Comparison of ENCODE assay signal across 9 cellular contexts in genomic region chr14:35229495-35230089, GRCh38.
DNase-seq lines count a peak whose midpoint lies in the region; ATAC-seq, FAIRE-seq and TF ChIP-seq lines count a peak whose summit lies in the region.
"Had no signal": no experiment of that assay in that cellular context is flagged by ENCODE, and none has a peak within 500 bp of the region (broad histone marks: within the 10 kb centered on the region; RNA-seq: fewer than 3 reads in every experiment).

No MANE protein-coding gene starts in this region.

- peak; percentile 16 for DNase-seq in COLO829 (ENCODE audit: low spot score)
- peak; percentile 11 for DNase-seq in HS-27A (ENCODE audit: low read depth)
- no peak for DNase-seq in RWPE2 (ENCODE audit: low spot score)
- no peak for DNase-seq in keratinocyte (ENCODE audit: low read depth, low spot score)
- no peak for DNase-seq in esophagus muscularis mucosa (ENCODE audit: extremely low spot score)
- no peak for DNase-seq in hepatic stellate cell (ENCODE audit: low spot score)

- H3K36me3 ChIP-seq in RWPE2 (ENCODE audit: low read depth) (0 out of 2 replicates have a peak, but pooled peaks cover 3% of the 10 kb centered on the region), keratinocyte (ENCODE audit: control insufficient read depth in 2 of 2, extremely low read depth in 1 of 2, insufficient read depth in 2 of 2, low read length in 2 of 2) (no peaks in the 10 kb centered on the region), esophagus muscularis mucosa (no peaks in the 10 kb centered on the region)

- peak; percentile 50; the same call in 1 of the 3 replicates for ATAC-seq in RWPE2 (ENCODE audit: low read depth)
- no peak for ATAC-seq in GM18502 (IDR thresholded peaks at IDR 0.05; ENCODE audit: poor library complexity, unreplicated experiment)
- ATAC-seq in HG02642 (IDR thresholded peaks at IDR 0.05; ENCODE audit: poor library complexity, unreplicated experiment): no peak

- no peak for FAIRE-seq in keratinocyte (lab: Jason Lieb, UNC)

- no peak for TF ChIP-seq POLR2A in esophagus muscularis mucosa (IDR thresholded peaks at IDR 0.05; ENCODE audit: low read depth)

- TF ChIP-seq EP300 in esophagus muscularis mucosa (IDR thresholded peaks at IDR 0.05): no peak

- peaks cover 4% of the 10 kb centered on the region for H3K4me1 ChIP-seq in RWPE2 (ENCODE audit: insufficient read depth, poor library complexity, severe bottlenecking)
- H3K4me1 ChIP-seq in keratinocyte (ENCODE audit: control insufficient read depth, extremely low read depth, insufficient read depth, low read length): peaks cover 3% of the 10 kb centered on the region
- H3K4me1 ChIP-seq in esophagus muscularis mucosa: peaks cover 0 to 15% (median 7%) of the 10 kb centered on the region in 4 donors
- H3K4me1 ChIP-seq: parathyroid adenoma had no signal

- dilution Hi-C loops in keratinocyte (cut with MboI; ENCODE audit: extremely low pct_ligation_motif_present, low sequenced_read_pairs): no loop called here

- no peak overlapping the region for H3K4me3 ChIP-seq in RWPE2 (ENCODE audit: severe bottlenecking)
- no peak overlapping the region for H3K4me3 ChIP-seq in keratinocyte (ENCODE audit: control insufficient read depth in 2 of 3, extremely low read depth in 1 of 3, insufficient read depth in 2 of 3, low read depth in 1 of 3, low read length in 3 of 3)
- H3K4me3 ChIP-seq in esophagus muscularis mucosa: no peak overlapping the region

- no peak overlapping the region for H3K27ac ChIP-seq in RWPE2 (ENCODE audit: poor library complexity, severe bottlenecking)
- H3K27ac ChIP-seq in keratinocyte (ENCODE audit: control insufficient read depth, insufficient read depth, low read length): no peak overlapping the region
- no peak overlapping the region for H3K27ac ChIP-seq in esophagus muscularis mucosa (replicated peaks in 1 of 4)
- H3K27ac ChIP-seq: parathyroid adenoma had no signal

- H3K9me3 ChIP-seq in RWPE2 (ENCODE audit: severe bottlenecking): no peaks in the 10 kb centered on the region
- H3K9me3 ChIP-seq in keratinocyte (ENCODE audit: control insufficient read depth, low read depth, low read length): no peaks in the 10 kb centered on the region
- no peaks in the 10 kb centered on the region for H3K9me3 ChIP-seq in esophagus muscularis mucosa

- H2AFZ ChIP-seq in keratinocyte (ENCODE audit: control insufficient read depth, low read length): no peak overlapping the region
- H2AFZ ChIP-seq: parathyroid adenoma had no signal

- no peaks in the 10 kb centered on the region for H3K79me2 ChIP-seq in keratinocyte (ENCODE audit: control insufficient read depth, insufficient read depth, low read length)

- intact Hi-C loops in esophagus muscularis mucosa (cut with DNase I): no loop called here

- peak; percentile 76 for TF ChIP-seq CTCF in RWPE2 (IDR thresholded peaks at IDR 0.05; ENCODE audit: poor library complexity, severe bottlenecking)
- TF ChIP-seq CTCF in keratinocyte (optimal IDR thresholded peaks at IDR 0.05 in 1 of 3, IDR thresholded peaks at IDR 0.05 in 1 of 3, conservative IDR thresholded peaks at IDR 0.05 in 1 of 3; ENCODE audit: extremely low read depth in 1 of 3, insufficient read depth in 2 of 3, low read length in 3 of 3): peak in 2 of 3 experiments; percentile 9 to 41
- peak in 1 of 3 experiments; percentile 10 for TF ChIP-seq CTCF in esophagus muscularis mucosa (IDR thresholded peaks at IDR 0.05)

- 87% methylated on average over 3 of the region's 3 CpGs for WGBS in esophagus muscularis mucosa

- no peaks in the 10 kb centered on the region for H4K20me1 ChIP-seq in keratinocyte (ENCODE audit: control insufficient read depth, extremely low read depth, insufficient read depth, low read length)

- no peaks in the 10 kb centered on the region for H3K27me3 ChIP-seq in RWPE2 (ENCODE audit: insufficient read depth, poor library complexity, severe bottlenecking)
- no peaks in the 10 kb centered on the region for H3K27me3 ChIP-seq in keratinocyte (ENCODE audit: control insufficient read depth, extremely low read depth, insufficient read depth, low read length)
- no peaks in the 10 kb centered on the region for H3K27me3 ChIP-seq in esophagus muscularis mucosa

- H3K9me1 ChIP-seq in keratinocyte (ENCODE audit: control insufficient read depth, extremely low read depth, insufficient read depth, low read length): no peaks in the 10 kb centered on the region

- no peak overlapping the region for H3K9ac ChIP-seq in keratinocyte (ENCODE audit: control insufficient read depth, extremely low read depth, insufficient read depth, low read length)
- H3K9ac ChIP-seq: parathyroid adenoma had no signal

- no peak overlapping the region for H3K4me2 ChIP-seq in keratinocyte (ENCODE audit: control insufficient read depth, extremely low read depth, insufficient read depth, low read depth, low read length)

Comparison
In these comparisons a context has a peak if more than half of its experiments do, and no peak if none do; other contexts are left out.
1. DNase-seq: peak in COLO829 (single experiment) and HS-27A (single experiment); none in RWPE2 (single experiment), keratinocyte (single experiment), esophagus muscularis mucosa (single experiment) and hepatic stellate cell (single experiment).